Comparison of ENCODE assay signal across 18 cellular contexts in genomic region chr5:156963125-156963524, GRCh38. TPM values are rescaled to one million over a fixed set of nuclear protein-coding genes. Genes with fewer than 3 reads are reported as not detected.
DNase-seq lines count a peak whose midpoint lies in the region; ATAC-seq, FAIRE-seq and TF ChIP-seq lines count a peak whose summit lies in the region.
"Had no signal": no experiment of that assay in that cellular context is flagged by ENCODE, and none has a peak within 500 bp of the region (broad histone marks: within the 10 kb centered on the region; RNA-seq: fewer than 3 reads in every experiment).

TSS of gene TIMD4 (minus strand) at chr5:156963226. CDS start at chr5:156963198, 28 bp downstream.

- FAIRE-seq in HepG2 (lab: Jason Lieb, UNC), result no peak

- TF ChIP-seq EP300 in HepG2 (IDR thresholded peaks at IDR 0.05; ENCODE audit: low read depth in 2 of 2, low read length in 2 of 2), result no peak
- no peak for TF ChIP-seq EP300 in HepG2 (CRISPR knock-in tag; IDR thresholded peaks at IDR 0.05; ENCODE audit: borderline replicate concordance)

- TF ChIP-seq CTCF in right lobe of liver (IDR thresholded peaks at IDR 0.05), result no peak
- no peak for TF ChIP-seq CTCF in HepG2 (CRISPR knock-in tag; IDR thresholded peaks at IDR 0.05)
- no peak for TF ChIP-seq CTCF in OCI-LY7 (conservative IDR thresholded peaks at IDR 0.05; ENCODE audit: low read length)
- no peak for TF ChIP-seq CTCF in left lung (IDR thresholded peaks at IDR 0.05)
- TF ChIP-seq CTCF in osteoblast (IDR thresholded peaks at IDR 0.05; ENCODE audit: extremely low read depth, low read depth, low read length), result no peak

- no peak for TF ChIP-seq RAD21 in HepG2 (CRISPR knock-in tag; IDR thresholded peaks at IDR 0.05)

- CTCF ChIA-PET in HepG2 (lab: Yijun Ruan, JAX; ENCODE audit: low intra/inter-chr PET ratio, low total read pairs), result no interaction called here
- CTCF ChIA-PET in OCI-LY7 (lab: Charles Lee; ENCODE audit: unreplicated experiment), result no interaction called here

- in situ Hi-C loops in HepG2 (cut with HindIII; ENCODE audit: extremely low pct_ligation_motif_present, low pct_unique_long_range_greater_than_20kb), result no loop called here

- H3K9me2 ChIP-seq in OCI-LY7 (ENCODE audit: insufficient read depth, low read length), result no peaks in the 10 kb centered on the region

- H3K79me2 ChIP-seq in HepG2 (ENCODE audit: insufficient read depth, low read length) (no peaks in the 10 kb centered on the region), OCI-LY7 (ENCODE audit: insufficient read depth, low read depth, low read length) (no peaks in the 10 kb centered on the region), osteoblast (ENCODE audit: insufficient read depth, low read length) (no peaks in the 10 kb centered on the region)

- H3K4me3 ChIP-seq in right lobe of liver (peak within 1 kb of the TSS in 1 of 3 donors; percentile 13), HepG2 (replicated peaks in 1 of 3; ENCODE audit: insufficient read depth in 1 of 3, low read depth in 2 of 3, low read length in 3 of 3) (no peak within 1 kb of the TSS), OCI-LY7 (ENCODE audit: low read depth, low read length, poor library complexity, severe bottlenecking) (no peak within 1 kb of the TSS), left lung (no peak within 1 kb of the TSS), osteoblast (ENCODE audit: insufficient read depth, low read length) (no peak within 1 kb of the TSS)
- H3K4me3 ChIP-seq: GM23338, SJSA1 had no signal

- 60% methylated on average over 4 of the region's 4 CpGs for WGBS in right lobe of liver (ENCODE audit: insufficient coverage, low coverage, low lambda C conversion rate, missing lambda C conversion rate)
- 73% methylated on average over 4 of the region's 4 CpGs for whole genome bisulfite sequencing in HepG2 (ENCODE audit: low lambda C conversion rate)

- intact Hi-C loops in right lobe of liver (cut with DNase I) (no loop called here), HepG2 (cut with micrococcal nuclease; ENCODE audit: unreplicated experiment) (no loop called here), OCI-LY7 (cut with micrococcal nuclease; ENCODE audit: unreplicated experiment) (no loop called here), left lung (cut with DNase I) (no loop called here)

- POLR2A ChIA-PET in HepG2 (lab: Yijun Ruan, JAX) (no interaction called here), OCI-LY7 (lab: Charles Lee) (interaction anchor here (0.5 to 1.9 kb wide), 4 partner anchors 13 to 229 kb away, joined by 3 to 5 read pairs (median 4); no protein-coding TSS in a partner anchor)

- H3K4me1 ChIP-seq in right lobe of liver (no peaks in the 10 kb centered on the region), HepG2 (ENCODE audit: insufficient read depth, low read length) (no peaks in the 10 kb centered on the region), OCI-LY7 (ENCODE audit: insufficient read depth, low read length, poor library complexity, severe bottlenecking) (peaks cover 41% of the 10 kb centered on the region), left lung (no peaks in the 10 kb centered on the region), osteoblast (ENCODE audit: insufficient read depth, low read length) (no peaks in the 10 kb centered on the region)
- H3K4me1 ChIP-seq: Caco-2, SJSA1 had no signal

- no peak within 1 kb of the TSS for H3K9ac ChIP-seq in HepG2 (ENCODE audit: insufficient read depth, low read depth, low read length)

- H4K20me1 ChIP-seq in HepG2 (ENCODE audit: insufficient read depth, low read length) (no peaks in the 10 kb centered on the region), OCI-LY7 (ENCODE audit: insufficient read depth, low read length) (no peaks in the 10 kb centered on the region), osteoblast (ENCODE audit: insufficient read depth, low read length) (no peaks in the 10 kb centered on the region)

- H3K4me2 ChIP-seq in HepG2 (ENCODE audit: low read depth, low read length), result no peak within 1 kb of the TSS
- H3K4me2 ChIP-seq in OCI-LY7 (ENCODE audit: low read length), result peak within 1 kb of the TSS; percentile 32
- H3K4me2 ChIP-seq in osteoblast (ENCODE audit: insufficient read depth, low read length), result no peak within 1 kb of the TSS
- H3K4me2 ChIP-seq: GM23338 had no signal

- BruUV-seq in HepG2 (replicated peaks; lab: Mats Ljungman, UMichigan) (no TSS peak), OCI-LY7 (replicated peaks; lab: Mats Ljungman, UMichigan) (no TSS peak)

- H3K27ac ChIP-seq in right lobe of liver, result no peak within 1 kb of the TSS
- no peak within 1 kb of the TSS for H3K27ac ChIP-seq in HepG2 (ENCODE audit: extremely low read length, insufficient read depth, low read length)
- no peak within 1 kb of the TSS for H3K27ac ChIP-seq in OCI-LY7 (ENCODE audit: low read depth, low read length, poor library complexity, severe bottlenecking)
- no peak within 1 kb of the TSS for H3K27ac ChIP-seq in left lung
- no peak within 1 kb of the TSS for H3K27ac ChIP-seq in osteoblast (ENCODE audit: low read depth, low read length)
- H3K27ac ChIP-seq: SJSA1 had no signal

- no peak for DNase-seq in right lobe of liver
- no peak for DNase-seq in HepG2 (ENCODE audit: low spot score)
- no peak for DNase-seq in OCI-LY7 (ENCODE audit: low spot score)
- DNase-seq in left lung, result no peak
- DNase-seq in NCI-H510A (lab: John Stamatoyannopoulos, UW), result no peak
- DNase-seq in HUDEP-2 (lab: John Stamatoyannopoulos, UW; ENCODE audit: unreplicated experiment in 76 of 76), result no peak
- no peak for DNase-seq in osteoblast (ENCODE audit: insufficient read length, low spot score, missing footprints)
- DNase-seq: Caco-2; CD4-positive, CD25-positive, alpha-beta regulatory T cell; KBM-7; NCI-H146; NCI-H2081; NCI-H524; OCI-M1; RPMI8226 had no signal

- no peaks in the 10 kb centered on the region for H3K36me3 ChIP-seq in right lobe of liver
- H3K36me3 ChIP-seq in HepG2 (replicated peaks in 1 of 2; ENCODE audit: control insufficient read depth in 1 of 2, insufficient read depth in 2 of 2, low read length in 2 of 2), result no peaks in the 10 kb centered on the region
- no peaks in the 10 kb centered on the region for H3K36me3 ChIP-seq in OCI-LY7 (ENCODE audit: insufficient read depth, low read length)
- H3K36me3 ChIP-seq in left lung, result no peaks in the 10 kb centered on the region
- H3K36me3 ChIP-seq in osteoblast (ENCODE audit: insufficient read depth, low read length), result no peaks in the 10 kb centered on the region
- H3K36me3 ChIP-seq: SJSA1 had no signal

- H3K9me3 ChIP-seq in right lobe of liver (peaks cover 0 to 4% (median 0%) of the 10 kb centered on the region in 4 donors), HepG2 (ENCODE audit: low read length) (no peaks in the 10 kb centered on the region), OCI-LY7 (ENCODE audit: low read length) (no peaks in the 10 kb centered on the region), left lung (no peaks in the 10 kb centered on the region), osteoblast (ENCODE audit: low read depth, low read length) (no peaks in the 10 kb centered on the region)
- H3K9me3 ChIP-seq: SJSA1 had no signal

- TF ChIP-seq POLR2A in right lobe of liver (IDR thresholded peaks at IDR 0.05) (no peak), HepG2 (IDR thresholded peaks at IDR 0.05; ENCODE audit: insufficient read depth in 1 of 2, low read depth in 2 of 2, low read length in 2 of 2) (no peak)

- ATAC-seq in right lobe of liver (peak; percentile 50 to 79 (median 52)), HepG2 (no peak), left lung (peak; percentile 18)
- ATAC-seq: GM23338 had no signal

- no peak within 1 kb of the TSS for H2AFZ ChIP-seq in HepG2 (ENCODE audit: low read length)
- H2AFZ ChIP-seq in OCI-LY7 (ENCODE audit: low read length), result peak within 1 kb of the TSS; percentile 82
- no peak within 1 kb of the TSS for H2AFZ ChIP-seq in osteoblast (ENCODE audit: low read length)
- H2AFZ ChIP-seq: GM23338 had no signal

- H3K27me3 ChIP-seq in right lobe of liver (no peaks in the 10 kb centered on the region), HepG2 (ENCODE audit: control insufficient read depth in 1 of 2, insufficient read depth in 2 of 2, low read length in 2 of 2) (no peaks in the 10 kb centered on the region), left lung (no peaks in the 10 kb centered on the region), osteoblast (ENCODE audit: insufficient read depth, low read length) (no peaks in the 10 kb centered on the region)
- H3K27me3 ChIP-seq: SJSA1 had no signal

RNA-seq across cellular contexts. Expression of gene TIMD4, which starts in this region (rescaled TPM):
- total RNA-seq in right lobe of liver, result 10 to 100 TPM in 2 of 6 experiments, 1 to 10 TPM in 2, under 1 TPM in 2; 0.31 to 16.3 (median 4.8) TPM
- not detected in 2 replicates for total RNA-seq in HepG2 (2016; rRNA removed; fragmentation: Illumina TruSeq; extraction: Trizol)
- not detected in 2 replicates for total RNA-seq in HepG2 (2016; cell fraction: cytosol; rRNA removed; fragmentation: Illumina TruSeq; extraction: Trizol; ENCODE audit: low read depth)
- total RNA-seq in HepG2 (2016; cell fraction: insoluble cytoplasmic fraction; rRNA removed; fragmentation: Illumina TruSeq; extraction: Trizol), result not detected in 2 replicates
- total RNA-seq in HepG2 (2016; cell fraction: membrane; rRNA removed; fragmentation: Illumina TruSeq; extraction: Trizol), result not detected in 2 replicates
- not detected in 2 replicates for total RNA-seq in HepG2 (2016; cell fraction: nucleus; rRNA removed; fragmentation: Illumina TruSeq; extraction: Trizol)
- polyA plus RNA-seq in HepG2 (2011; rRNA removed), result 0.50 and 0.71 TPM in 2 replicates
- 0.27 and 0.33 TPM in 2 replicates for polyA plus RNA-seq in HepG2 (2011; cell fraction: cytosol; rRNA removed)
- polyA plus RNA-seq in HepG2 (2011; cell fraction: nucleus; rRNA removed), result 0.92 and 1.4 TPM in 2 replicates
- polyA plus RNA-seq in HepG2 (2012), result 0.38 and 0.45 TPM in 2 replicates
- not detected in 2 replicates for polyA plus RNA-seq in HepG2 (2016; cell fraction: cytosol; fragmentation: Illumina TruSeq; extraction: Trizol; ENCODE audit: low read depth)
- not detected in 2 replicates for polyA plus RNA-seq in HepG2 (2016; cell fraction: insoluble cytoplasmic fraction; fragmentation: Illumina TruSeq; extraction: Trizol; ENCODE audit: low read depth)
- polyA plus RNA-seq in HepG2 (2016; cell fraction: membrane; fragmentation: Illumina TruSeq; extraction: Trizol; ENCODE audit: low read depth), result not detected in 2 replicates
- polyA plus RNA-seq in HepG2 (2016; cell fraction: nucleus; fragmentation: Illumina TruSeq; extraction: Trizol; ENCODE audit: insufficient read depth, low read depth), result not detected in 2 replicates
- 0.66 TPM in 1 of 2 replicates, not detected in the other for polyA minus RNA-seq in HepG2 (2011; rRNA and poly(A)+ RNA removed; ENCODE audit: low replicate concordance)
- polyA minus RNA-seq in HepG2 (2011; cell fraction: cytosol; rRNA and poly(A)+ RNA removed), result not detected in 2 replicates
- polyA minus RNA-seq in HepG2 (2011; cell fraction: nucleus; rRNA and poly(A)+ RNA removed), result 1.4 and 2.7 TPM in 2 replicates
- 0.82 and 1.1 TPM in 2 replicates for total RNA-seq in OCI-LY7 (2014; rRNA removed; shearing (Covaris generic))
- total RNA-seq in OCI-LY7 (2022), result 0.50 and 1.3 TPM in 2 replicates
- under 1 TPM in 1 of 2 donors, not detected in 1; 0.32 TPM for total RNA-seq in left lung
- total RNA-seq in osteoblast, result not detected in 2 replicates
- total RNA-seq: B cell, GM23338, SJSA1 had no signal
- polyA plus RNA-seq: GM23338 had no signal

Comparison
In these comparisons a context has a peak if more than half of its experiments do, and no peak if none do; other contexts are left out.
1. Peak in ATAC-seq in left lung; RNA of the gene not detected or under 1 TPM.